8 cellular contexts compared by ENCODE assay signal in the genomic region with DNA sequence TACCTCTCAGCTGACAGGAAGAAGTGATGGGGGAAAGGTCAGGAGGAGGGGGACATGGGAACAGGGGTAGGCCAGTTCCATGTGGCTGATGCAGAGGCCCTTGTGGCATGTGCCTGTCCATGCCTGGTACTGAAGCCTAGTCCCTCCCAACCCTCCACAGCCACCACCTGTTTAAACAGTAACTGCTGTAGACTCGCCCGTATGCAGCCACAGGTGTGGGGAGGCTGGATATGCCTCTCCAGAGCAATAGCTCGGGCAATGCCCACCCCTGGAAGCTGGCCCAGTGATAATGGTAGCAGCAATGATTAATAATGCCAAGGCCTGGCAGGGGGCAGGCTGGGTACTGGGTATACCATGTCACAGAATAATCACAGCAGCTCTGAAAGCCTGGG. TPM values are rescaled to one million over a fixed set of nuclear protein-coding genes. Genes with fewer than 3 reads are reported as not detected.
DNase-seq lines count a peak whose midpoint lies in the region; ATAC-seq, FAIRE-seq and TF ChIP-seq lines count a peak whose summit lies in the region.

No MANE protein-coding gene starts in this region.

- intact Hi-C loops in GM12878 (cut with micrococcal nuclease; ENCODE audit: unreplicated experiment): loop anchor here (1.0 to 10.0 kb wide), 5 partner anchors 111 to 449 kb away; partner anchors contain the start of genes PIK3IP1 and SLC35E4

- in situ Hi-C loops in GM12878 (cut with MboI): loop anchor here (5.0 kb wide), 1 partner anchor 116 kb away; the partner anchor contains the start of genes MORC2 and TUG1

- DNase-seq in AG09309 (ENCODE audit: low read depth) (no peak), GM12878 (ENCODE audit: low read depth, low spot score) (no peak), RKO (ENCODE audit: low spot score) (no peak), GDM1 (lab: John Stamatoyannopoulos, UW) (no peak), Kasumi-1 (lab: John Stamatoyannopoulos, UW) (no peak)

- FAIRE-seq in GM12878 (lab: Jason Lieb, UNC): no peak

- TF ChIP-seq CTCF in AG09309 (IDR thresholded peaks at IDR 0.05; ENCODE audit: control insufficient read depth, insufficient read depth, low read depth, low read length, missing control alignments) (no peak), KMS-11 (conservative IDR thresholded peaks at IDR 0.05; ENCODE audit: low read depth, low read length) (no peak), GM12878 (IDR thresholded peaks at IDR 0.05 in 2 of 3, conservative IDR thresholded peaks at IDR 0.05 in 1 of 3; ENCODE audit: control insufficient read depth in 2 of 3, extremely low read depth in 1 of 3, insufficient read depth in 1 of 3, low read depth in 3 of 3, low read length in 3 of 3) (no peak)

- H3K79me2 ChIP-seq in KMS-11 (ENCODE audit: insufficient read depth, low read depth) (0 out of 2 replicates have a peak, but pooled peaks cover 9% of the 10 kb centered on the region), GM12878 (ENCODE audit: control insufficient read depth, insufficient read depth, low read length) (peaks cover 11% of the 10 kb centered on the region)

- H3K36me3 ChIP-seq in KMS-11 (ENCODE audit: insufficient read depth) (no peaks in the 10 kb centered on the region), GM12878 (ENCODE audit: control insufficient read depth in 2 of 2, insufficient read depth in 2 of 2, low read length in 1 of 2) (no peaks in the 10 kb centered on the region), mucosa of rectum (ENCODE audit: control insufficient read depth in 2 of 2, insufficient read depth in 2 of 2, low read length in 2 of 2) (peaks cover 6 to 11% of the 10 kb centered on the region in 2 donors)

- H3K27me3 ChIP-seq in KMS-11 (ENCODE audit: insufficient read depth, low read depth): no peaks in the 10 kb centered on the region
- no peaks in the 10 kb centered on the region for H3K27me3 ChIP-seq in GM12878 (replicated peaks in 1 of 2; ENCODE audit: control insufficient read depth in 2 of 2, insufficient read depth in 2 of 2, low read length in 1 of 2)
- H3K27me3 ChIP-seq in mucosa of rectum (ENCODE audit: control insufficient read depth in 2 of 2, insufficient read depth in 2 of 2, low read length in 2 of 2): no peaks in the 10 kb centered on the region

- H3K27ac ChIP-seq in KMS-11: peak overlapping the region; percentile 94; the same call in 1 of the 2 replicates
- H3K27ac ChIP-seq in GM12878 (ENCODE audit: control insufficient read depth, insufficient read depth): no peak overlapping the region; the same call in 1 of the 2 replicates
- H3K27ac ChIP-seq in mucosa of rectum (ENCODE audit: low read depth in 2 of 2, low read length in 2 of 2): peak overlapping the region; percentile 80 to 89

- POLR2A ChIA-PET in GM12878 (lab: Charles Lee): interaction anchor here (0.9 to 2.6 kb wide), 7 partner anchors 11 to 492 kb away, joined by 3 to 7 read pairs (median 5); partner anchors contain the start of genes PES1 and TUG1

- H3K9me3 ChIP-seq in GM12878 (replicated peaks; ENCODE audit: control insufficient read depth, insufficient read depth, low read length): no peaks in the 10 kb centered on the region
- no peaks in the 10 kb centered on the region for H3K9me3 ChIP-seq in mucosa of rectum (ENCODE audit: control insufficient read depth in 2 of 2, low read length in 2 of 2)

- RAD21 ChIA-PET in GM12878 (lab: Charles Lee; ENCODE audit: unreplicated experiment): interaction anchor here (1.0 to 3.9 kb wide), 9 partner anchors 11 to 448 kb away, joined by 3 to 34 read pairs (median 4); partner anchors contain the start of genes MORC2 and TUG1

- H3K4me1 ChIP-seq in KMS-11 (ENCODE audit: low read depth, poor library complexity, severe bottlenecking) (peaks cover 32% of the 10 kb centered on the region), GM12878 (ENCODE audit: control insufficient read depth, insufficient read depth, low read length) (peaks cover 28% of the 10 kb centered on the region), mucosa of rectum (ENCODE audit: control insufficient read depth in 2 of 2, insufficient read depth in 2 of 2, low read length in 2 of 2) (peaks cover 47 to 61% of the 10 kb centered on the region in 2 donors)

- peak overlapping the region; percentile 74 for H3K4me3 ChIP-seq in AG09309 (ENCODE audit: control insufficient read depth, low read depth, low read length)
- no peak overlapping the region for H3K4me3 ChIP-seq in KMS-11 (IDR thresholded peaks at IDR 0.05; ENCODE audit: insufficient read depth, low read depth, low read length)
- H3K4me3 ChIP-seq in GM12878: peak overlapping the region; percentile 90
- H3K4me3 ChIP-seq in mucosa of rectum (ENCODE audit: low read length in 2 of 2): peak overlapping the region; percentile 81 to 93

- no peak for TF ChIP-seq POLR2A in GM12878 (IDR thresholded peaks at IDR 0.05; ENCODE audit: low read depth, low read length)

- H3K9ac ChIP-seq in KMS-11 (peak overlapping the region; percentile 97; the same call in 1 of the 2 replicates), GM12878 (ENCODE audit: control insufficient read depth, insufficient read depth, low read length) (no peak overlapping the region), mucosa of rectum (ENCODE audit: low read depth in 1 of 2, low read length in 2 of 2) (peak overlapping the region; percentile 36 to 91)

- 89% methylated on average over 3 of the region's 3 CpGs for WGBS in GM12878 (ENCODE audit: insufficient coverage, insufficient replicate concordance, low lambda C conversion rate, missing lambda C conversion rate)

- H3K4me2 ChIP-seq in KMS-11: peak overlapping the region; percentile 95
- peak overlapping the region; percentile 75 for H3K4me2 ChIP-seq in GM12878 (ENCODE audit: control insufficient read depth, insufficient read depth)

- TF ChIP-seq RAD21 in GM12878 (IDR thresholded peaks at IDR 0.05; ENCODE audit: insufficient read depth, low read depth, low read length): no peak

- CTCF ChIA-PET in GM12878 (lab: Yijun Ruan, JAX): interaction anchor here (0.6 to 7.9 kb wide), 18 partner anchors 19 to 450 kb away, joined by 3 to 59 read pairs (median 5); partner anchors contain the start of genes MORC2, SELENOM and TUG1

- TF ChIP-seq EP300 in GM12878 (IDR thresholded peaks at IDR 0.05; ENCODE audit: borderline replicate concordance in 1 of 2, control insufficient read depth in 1 of 2, low read depth in 2 of 2, low read length in 2 of 2): no peak

- no peaks in the 10 kb centered on the region for H4K20me1 ChIP-seq in KMS-11 (ENCODE audit: insufficient read depth)
- H4K20me1 ChIP-seq in GM12878 (ENCODE audit: control insufficient read depth, insufficient read depth): no peaks in the 10 kb centered on the region

- SMC1A ChIA-PET in GM12878 (lab: Charles Lee; ENCODE audit: uncharacterized antibody, unreplicated experiment): interaction anchor here (0.5 to 2.4 kb wide), 9 partner anchors 10 to 448 kb away, joined by 3 to 8 read pairs (median 4); partner anchors contain the start of genes SLC35E4 and TUG1

- no peak overlapping the region for H2AFZ ChIP-seq in KMS-11 (ENCODE audit: low read depth)
- no peak overlapping the region for H2AFZ ChIP-seq in GM12878 (ENCODE audit: control insufficient read depth, low read depth, low read length)

- BruUV-seq in GM12878 (replicated peaks; lab: Mats Ljungman, UMichigan): no TSS peak

- ATAC-seq in GM12878 (no peak), HG02623 (IDR thresholded peaks at IDR 0.05; ENCODE audit: unreplicated experiment) (no peak)

RNA-seq across cellular contexts. Expression of gene SMTN, which starts 2.3 kb away (rescaled TPM):
- total RNA-seq in GM12878 (2013; cell fraction: nucleolus; rRNA removed): 15.6 and 17.7 TPM in 2 replicates
- total RNA-seq in GM12878 (2014; rRNA removed) (7.7 and 10.2 TPM in 2 replicates), GM12878 (2014; rRNA removed; fragmentation: Illumina TruSeq; extraction: Trizol) (2.1 and 3.7 TPM in 2 replicates), GM12878 (2021) (19.8 and 21.9 TPM in 2 replicates)
- polyA plus RNA-seq in GM12878 (2011; ENCODE audit: low read depth): 4.3 TPM
- polyA plus RNA-seq in GM12878 (2011; rRNA removed) (3.2 and 4.7 TPM in 2 replicates), GM12878 (2014; fragmentation: Illumina TruSeq; extraction: Trizol) (1.7 and 3.0 TPM in 2 replicates), GM12878 (2014; fragmentation: Nextera tagmentation; extraction: Ambion mirVana) (1 to 10 TPM in 1 of 2 experiments, under 1 TPM in 1; 0.92 to 2.6 TPM), GM12878 (2014; rRNA removed) (4.9 and 8.2 TPM in 2 replicates), GM12878 (2016; fragmentation: Nextera tagmentation; extraction: Ambion mirVana) (10 to 100 TPM; 16.4 to 20.9 TPM)
- polyA plus RNA-seq in GM12878 (2011; cell fraction: cytosol; rRNA removed): 7.2 TPM in 2 replicates
- polyA plus RNA-seq in GM12878 (2011; cell fraction: nucleus; rRNA removed): 35.7 and 50.1 TPM in 2 replicates
- polyA plus RNA-seq in GM12878 (2012): 8.1 and 9.6 TPM in 2 replicates
- 4.6 and 7.0 TPM in 2 replicates for polyA minus RNA-seq in GM12878 (2011; rRNA and poly(A)+ RNA removed)
- polyA minus RNA-seq in GM12878 (2011; cell fraction: cytosol; rRNA and poly(A)+ RNA removed): 3.4 and 6.3 TPM in 2 replicates
- 20.2 and 25.1 TPM in 2 replicates for polyA minus RNA-seq in GM12878 (2011; cell fraction: nucleus; rRNA and poly(A)+ RNA removed)

RNA-seq across cellular contexts. Expression of gene SELENOM, which starts 24.0 kb away (rescaled TPM):
- total RNA-seq in GM12878 (2013; cell fraction: nucleolus; rRNA removed): 1.2 TPM in 2 replicates
- total RNA-seq in GM12878 (2014; rRNA removed) (2.3 and 3.3 TPM in 2 replicates), GM12878 (2014; rRNA removed; fragmentation: Illumina TruSeq; extraction: Trizol) (1.3 and 1.7 TPM in 2 replicates), GM12878 (2021) (2.2 and 2.8 TPM in 2 replicates)
- 3.1 TPM for polyA plus RNA-seq in GM12878 (2011; ENCODE audit: low read depth)
- polyA plus RNA-seq in GM12878 (2011; rRNA removed) (0.78 and 1.2 TPM in 2 replicates), GM12878 (2014; fragmentation: Illumina TruSeq; extraction: Trizol) (0.24 and 0.93 TPM in 2 replicates), GM12878 (2014; fragmentation: Nextera tagmentation; extraction: Ambion mirVana) (1 to 10 TPM in 1 of 2 experiments, under 1 TPM in 1; 0.80 to 1.3 TPM), GM12878 (2014; rRNA removed) (5.6 and 8.3 TPM in 2 replicates), GM12878 (2016; fragmentation: Nextera tagmentation; extraction: Ambion mirVana) (1 to 10 TPM; 3.8 to 5.2 TPM)
- 4.0 and 4.2 TPM in 2 replicates for polyA plus RNA-seq in GM12878 (2011; cell fraction: cytosol; rRNA removed)
- polyA plus RNA-seq in GM12878 (2011; cell fraction: nucleus; rRNA removed): 2.2 and 3.1 TPM in 2 replicates
- 7.1 and 7.2 TPM in 2 replicates for polyA plus RNA-seq in GM12878 (2012)
- polyA minus RNA-seq in GM12878 (2011; rRNA and poly(A)+ RNA removed): 0.88 TPM in 1 of 2 replicates, not detected in the other
- 1.3 TPM in 1 of 2 replicates, not detected in the other for polyA minus RNA-seq in GM12878 (2011; cell fraction: cytosol; rRNA and poly(A)+ RNA removed)
- polyA minus RNA-seq in GM12878 (2011; cell fraction: nucleus; rRNA and poly(A)+ RNA removed): 1.3 and 2.3 TPM in 2 replicates

RNA-seq across cellular contexts. Expression of gene INPP5J, which starts 39.4 kb away (rescaled TPM):
- total RNA-seq in GM12878 (2013; cell fraction: nucleolus; rRNA removed): not detected in 2 replicates
- total RNA-seq in GM12878 (2014; rRNA removed): 1.7 TPM in 2 replicates
- total RNA-seq in GM12878 (2014; rRNA removed; fragmentation: Illumina TruSeq; extraction: Trizol): 1.2 and 1.3 TPM in 2 replicates
- 1.9 and 2.6 TPM in 2 replicates for total RNA-seq in GM12878 (2021)
- polyA plus RNA-seq in GM12878 (2011; ENCODE audit: low read depth): not detected
- polyA plus RNA-seq in GM12878 (2011; rRNA removed): 0.07 and 0.26 TPM in 2 replicates
- 0.28 and 0.43 TPM in 2 replicates for polyA plus RNA-seq in GM12878 (2011; cell fraction: cytosol; rRNA removed)
- polyA plus RNA-seq in GM12878 (2011; cell fraction: nucleus; rRNA removed): 0.23 and 0.42 TPM in 2 replicates
- 0.30 and 0.55 TPM in 2 replicates for polyA plus RNA-seq in GM12878 (2012)
- polyA plus RNA-seq in GM12878 (2014; fragmentation: Illumina TruSeq; extraction: Trizol): 0.44 and 1.7 TPM in 2 replicates
- under 1 TPM in 1 of 2 experiments, not detected in 1; 0.18 TPM for polyA plus RNA-seq in GM12878 (2014; fragmentation: Nextera tagmentation; extraction: Ambion mirVana)
- polyA plus RNA-seq in GM12878 (2014; rRNA removed): 2.2 and 2.8 TPM in 2 replicates
- polyA plus RNA-seq in GM12878 (2016; fragmentation: Nextera tagmentation; extraction: Ambion mirVana): 1 to 10 TPM; 1.1 to 1.5 TPM
- 0.15 and 0.26 TPM in 2 replicates for polyA minus RNA-seq in GM12878 (2011; rRNA and poly(A)+ RNA removed)
- polyA minus RNA-seq in GM12878 (2011; cell fraction: cytosol; rRNA and poly(A)+ RNA removed): not detected in 2 replicates
- polyA minus RNA-seq in GM12878 (2011; cell fraction: nucleus; rRNA and poly(A)+ RNA removed): not detected in 2 replicates

RNA-seq across cellular contexts. Expression of gene PLA2G3, which starts 56.9 kb away (rescaled TPM):
- not detected in 2 replicates for total RNA-seq in GM12878 (2013; cell fraction: nucleolus; rRNA removed)
- total RNA-seq in GM12878 (2014; rRNA removed) (not detected in 2 replicates), GM12878 (2014; rRNA removed; fragmentation: Illumina TruSeq; extraction: Trizol) (not detected in 2 replicates), GM12878 (2021) (not detected in 2 replicates)
- polyA plus RNA-seq in GM12878 (2011; ENCODE audit: low read depth): not detected
- polyA plus RNA-seq in GM12878 (2011; rRNA removed) (0.04 TPM in 1 of 2 replicates, not detected in the other), GM12878 (2014; fragmentation: Illumina TruSeq; extraction: Trizol) (not detected in 2 replicates), GM12878 (2014; fragmentation: Nextera tagmentation; extraction: Ambion mirVana) (not detected), GM12878 (2014; rRNA removed) (not detected in 2 replicates), GM12878 (2016; fragmentation: Nextera tagmentation; extraction: Ambion mirVana) (not detected)
- polyA plus RNA-seq in GM12878 (2011; cell fraction: cytosol; rRNA removed): 0.01 and 0.05 TPM in 2 replicates
- polyA plus RNA-seq in GM12878 (2011; cell fraction: nucleus; rRNA removed): 0.09 TPM in 1 of 2 replicates, not detected in the other
- polyA plus RNA-seq in GM12878 (2012): not detected in 2 replicates
- polyA minus RNA-seq in GM12878 (2011; rRNA and poly(A)+ RNA removed): not detected in 2 replicates
- not detected in 2 replicates for polyA minus RNA-seq in GM12878 (2011; cell fraction: cytosol; rRNA and poly(A)+ RNA removed)
- not detected in 2 replicates for polyA minus RNA-seq in GM12878 (2011; cell fraction: nucleus; rRNA and poly(A)+ RNA removed)
